Comparison of ENCODE assay signal across 22 cellular contexts in genomic region chr19:34757441-34757840, GRCh38. TPM values are rescaled to one million over a fixed set of nuclear protein-coding genes. Genes with fewer than 3 reads are reported as not detected.
A peak's percentile ranks its signal among the peaks of the same experiment; 100 is the strongest.
DNase-seq lines count a peak whose midpoint lies in the region; ATAC-seq, FAIRE-seq and TF ChIP-seq lines count a peak whose summit lies in the region.
"Had no signal": no experiment of that assay in that cellular context is flagged by ENCODE, and none has a peak within 500 bp of the region (broad histone marks: within the 10 kb centered on the region; RNA-seq: fewer than 3 reads in every experiment).

No MANE protein-coding gene starts in this region.

- CTCF ChIA-PET in A549 (lab: Yijun Ruan, JAX), result no interaction called here

- no peak for TF ChIP-seq POLR2A in A549 (IDR thresholded peaks at IDR 0.05; ENCODE audit: low read length)

- TF ChIP-seq RAD21 in A549 (conservative IDR thresholded peaks at IDR 0.05 in 1 of 2, IDR thresholded peaks at IDR 0.05 in 1 of 2), result no peak

- H3K27me3 ChIP-seq in BLaER1, result no peaks in the 10 kb centered on the region
- no peaks in the 10 kb centered on the region for H3K27me3 ChIP-seq in subcutaneous abdominal adipose tissue (ENCODE audit: control insufficient read depth in 5 of 5, insufficient read depth in 4 of 5, low read length in 5 of 5)
- H3K27me3 ChIP-seq: BE2C; BLaER1 treated with 17β-estradiol and CSF1 and Interleukin-3, amounts not matched to agents 10 nM and 100 nM had no signal

- H3K4me1 ChIP-seq in A549 (no peaks in the 10 kb centered on the region), BLaER1 (no peaks in the 10 kb centered on the region), subcutaneous abdominal adipose tissue (ENCODE audit: control insufficient read depth in 5 of 5, insufficient read depth in 5 of 5, low read length in 5 of 5) (peaks cover 0 to 5% (median 0%) of the 10 kb centered on the region in 5 donors)
- H3K4me1 ChIP-seq: BE2C; BLaER1 treated with 17β-estradiol and CSF1 and Interleukin-3, amounts not matched to agents 10 nM and 100 nM; Caco-2 had no signal

- POLR2A ChIA-PET in A549 (lab: Yijun Ruan, JAX), result no interaction called here

- H3K9ac ChIP-seq in BLaER1, result no peak overlapping the region
- no peak overlapping the region for H3K9ac ChIP-seq in subcutaneous abdominal adipose tissue (ENCODE audit: low read length in 5 of 5)
- H3K9ac ChIP-seq: BLaER1 treated with 17β-estradiol and CSF1 and Interleukin-3, amounts not matched to agents 10 nM and 100 nM had no signal

- peaks cover 62 to 67% of the 10 kb centered on the region in 2 donors for H3K36me3 Mint-ChIP-seq in activated naive CD4-positive, alpha-beta T cell treated with anti-CD3 and anti-CD28 coated beads, Interleukin-2, amount 50 U/mL, for 72 hours

- H3K4me2 ChIP-seq in A549, result no peak overlapping the region
- H3K4me2 ChIP-seq in BLaER1, result no peak overlapping the region
- H3K4me2 ChIP-seq: BLaER1 treated with 17β-estradiol and CSF1 and Interleukin-3, amounts not matched to agents 10 nM and 100 nM had no signal

- no peaks in the 10 kb centered on the region for H4K20me1 ChIP-seq in BLaER1
- H4K20me1 ChIP-seq: BLaER1 treated with 17β-estradiol and CSF1 and Interleukin-3, amounts not matched to agents 10 nM and 100 nM had no signal

- no peak overlapping the region for H3K4me3 ChIP-seq in A549
- H3K4me3 ChIP-seq in BLaER1, result 0 out of 2 replicates have a peak overlapping the region, but pooled peaks have one; percentile 6
- H3K4me3 ChIP-seq in subcutaneous abdominal adipose tissue (ENCODE audit: low read depth in 1 of 5, low read length in 5 of 5), result peak overlapping the region; percentile 7 to 54 (median 38)

- TF ChIP-seq CTCF in A549 (IDR thresholded peaks at IDR 0.05), result no peak

- DNase-seq in A549 (ENCODE audit: low read depth in 1 of 2, low spot score in 1 of 2) (no peak), RKO (ENCODE audit: low spot score) (peak; percentile 12), 8988T (no peak)
- DNase-seq in activated naive CD4-positive, alpha-beta T cell treated with anti-CD3 and anti-CD28 coated beads, Interleukin-2, amount 50 U/mL, for 72 hours (ENCODE audit: low spot score in 2 of 2), result no peak
- DNase-seq: ACHN; BE2C; Caco-2; Calu3; CD4-positive, alpha-beta T cell; CD8-positive, alpha-beta T cell; DMS79 treated with DMSO at 0.1 percent for 48 hours; GF-D8 had no signal

- H3K9me3 Mint-ChIP-seq in activated naive CD4-positive, alpha-beta T cell treated with anti-CD3 and anti-CD28 coated beads, Interleukin-2, amount 50 U/mL, for 72 hours, result peaks cover 56 to 57% of the 10 kb centered on the region in 2 donors

- no peak for TF ChIP-seq EP300 in A549 (IDR thresholded peaks at IDR 0.05)

- H3K36me3 ChIP-seq in BLaER1, result peaks cover 61% of the 10 kb centered on the region
- H3K36me3 ChIP-seq in subcutaneous abdominal adipose tissue (ENCODE audit: control insufficient read depth in 5 of 5, insufficient read depth in 5 of 5, low read length in 5 of 5), result peaks cover 30 to 54% (median 39%) of the 10 kb centered on the region in 5 donors
- H3K36me3 ChIP-seq: BE2C had no signal

- 11% methylated on average over 4 of the region's 4 CpGs for WGBS in A549 (ENCODE audit: missing lambda C conversion rate)

- no peak overlapping the region for H3K27ac Mint-ChIP-seq in activated naive CD4-positive, alpha-beta T cell treated with anti-CD3 and anti-CD28 coated beads, Interleukin-2, amount 50 U/mL, for 72 hours
- H3K27ac Mint-ChIP-seq: CD4-positive, alpha-beta T cell; CD8-positive, alpha-beta T cell had no signal

- H3K9me3 ChIP-seq in A549 (peaks cover 100% of the 10 kb centered on the region), BLaER1 (peaks cover 100% of the 10 kb centered on the region), subcutaneous abdominal adipose tissue (ENCODE audit: control insufficient read depth in 5 of 5, low read length in 5 of 5) (peaks cover 70 to 98% (median 93%) of the 10 kb centered on the region in 5 donors)

- ATAC-seq in A549 (no peak), HG02870 (IDR thresholded peaks at IDR 0.05; ENCODE audit: unreplicated experiment) (no peak)
- no peak for ATAC-seq in activated naive CD4-positive, alpha-beta T cell treated with anti-CD3 and anti-CD28 coated beads, Interleukin-2, amount 50 U/mL, for 72 hours
- ATAC-seq: CD8-positive, alpha-beta T cell had no signal

- peak; percentile 61 for FAIRE-seq in A549 (lab: Jason Lieb, UNC)
- FAIRE-seq: D721Med, G401.6, GM12891, GM19239 had no signal

- H3K27ac ChIP-seq in A549, result no peak overlapping the region
- H3K27ac ChIP-seq in BLaER1, result no peak overlapping the region
- no peak overlapping the region for H3K27ac ChIP-seq in subcutaneous abdominal adipose tissue (ENCODE audit: low read depth, low read length)
- H3K27ac ChIP-seq: BLaER1 treated with 17β-estradiol and CSF1 and Interleukin-3, amounts not matched to agents 10 nM and 100 nM; C4-2B had no signal

TF ChIP-seq in A549, 52 proteins besides CTCF, POLR2A, EP300 and RAD21 (continues in another document):
- TF ChIP-seq HMGXB4 (CRISPR knock-in tag; IDR thresholded peaks at IDR 0.05; ENCODE audit: borderline replicate concordance) (no peak), BCL3 (IDR thresholded peaks at IDR 0.05) (no peak), MAZ (IDR thresholded peaks at IDR 0.05; ENCODE audit: borderline replicate concordance, low read depth, low read length) (no peak), JUNB (IDR thresholded peaks at IDR 0.05) (no peak), USF2 (IDR thresholded peaks at IDR 0.05) (no peak), ZFP36 (IDR thresholded peaks at IDR 0.05; ENCODE audit: borderline replicate concordance, partially characterized antibody) (no peak), CBX8 (IDR thresholded peaks at IDR 0.05) (no peak), PBX3 (IDR thresholded peaks at IDR 0.05) (no peak), ZC3H11A (IDR thresholded peaks at IDR 0.05) (no peak), TFCP2L1 (CRISPR knock-in tag; IDR thresholded peaks at IDR 0.05) (no peak), POLR2AphosphoS2 (conservative IDR thresholded peaks at IDR 0.05; ENCODE audit: low read length) (no peak), CBX2 (IDR thresholded peaks at IDR 0.05; ENCODE audit: borderline replicate concordance, low read depth) (no peak), HDAC2 (IDR thresholded peaks at IDR 0.05) (no peak), TP53 (CRISPR knock-in tag; IDR thresholded peaks at IDR 0.05) (no peak), CEBPB (IDR thresholded peaks at IDR 0.05) (no peak), ZSCAN20 (CRISPR knock-in tag; IDR thresholded peaks at IDR 0.05) (no peak)

RNA-seq across cellular contexts. Expression of gene ZNF599, which starts 15.6 kb away (rescaled TPM):
- polyA plus RNA-seq in A549 (2011; rRNA removed), result 3.5 and 3.9 TPM in 2 replicates
- polyA plus RNA-seq in A549 (2012; cell fraction: cytosol; rRNA removed), result 4.3 and 4.7 TPM in 2 replicates
- 2.9 and 4.1 TPM in 2 replicates for polyA plus RNA-seq in A549 (2012; cell fraction: nucleus; rRNA removed)
- 2.6 to 2.8 TPM (median 2.8 TPM) in 3 replicates for polyA plus RNA-seq in A549 (2017; fragmentation: RNase III; extraction: RNeasy Plus Mini Kit Qiagen cat#74134 plus additional on column Dnase treatment)
- polyA minus RNA-seq in A549 (2011; rRNA and poly(A)+ RNA removed), result 1.5 and 1.6 TPM in 2 replicates
- total RNA-seq in activated naive CD4-positive, alpha-beta T cell treated with anti-CD3 and anti-CD28 coated beads, Interleukin-2, amount 50 U/mL, for 72 hours, result 1 to 10 TPM; 1.5 to 4.0 TPM

RNA-seq across cellular contexts. Expression of gene ZNF181, which starts 23.4 kb away (rescaled TPM):
- polyA plus RNA-seq in A549 (2011; rRNA removed) (19.3 and 24.6 TPM in 2 replicates), A549 (2017; fragmentation: RNase III; extraction: RNeasy Plus Mini Kit Qiagen cat#74134 plus additional on column Dnase treatment) (13.6 to 17.0 TPM (median 14.2 TPM) in 3 replicates)
- 4.6 and 5.1 TPM in 2 replicates for polyA plus RNA-seq in A549 (2012; cell fraction: cytosol; rRNA removed)
- polyA plus RNA-seq in A549 (2012; cell fraction: nucleus; rRNA removed), result 5.4 and 5.8 TPM in 2 replicates
- polyA minus RNA-seq in A549 (2011; rRNA and poly(A)+ RNA removed), result 6.9 and 8.9 TPM in 2 replicates
- total RNA-seq in activated naive CD4-positive, alpha-beta T cell treated with anti-CD3 and anti-CD28 coated beads, Interleukin-2, amount 50 U/mL, for 72 hours, result 1 to 10 TPM; 2.5 to 4.6 TPM
- total RNA-seq: A172 had no signal
